Comparison of ENCODE assay signal across 13 cellular contexts in genomic region chr1:19062258-19063029, GRCh38.
DNase-seq lines count a peak whose midpoint lies in the region; ATAC-seq, FAIRE-seq and TF ChIP-seq lines count a peak whose summit lies in the region.
"Had no signal": no experiment of that assay in that cellular context is flagged by ENCODE, and none has a peak within 500 bp of the region (broad histone marks: within the 10 kb centered on the region; RNA-seq: fewer than 3 reads in every experiment).

No MANE protein-coding gene starts in this region.

- 44% methylated on average over 8 of the region's 8 CpGs for WGBS in HepG2 (ENCODE audit: low lambda C conversion rate)
- WGBS in right lobe of liver (ENCODE audit: insufficient coverage, low coverage, low lambda C conversion rate, missing lambda C conversion rate), result 82% methylated on average over 7 of the region's 8 CpGs
- WGBS in K562 (ENCODE audit: insufficient coverage, low coverage, missing lambda C conversion rate), result 8% methylated on average over 8 of the region's 8 CpGs

- H3K4me1 ChIP-seq in HepG2 (ENCODE audit: insufficient read depth, low read length), result peaks cover 59% of the 10 kb centered on the region
- H3K4me1 ChIP-seq in right lobe of liver, result peaks cover 0 to 35% (median 16%) of the 10 kb centered on the region in 4 donors
- H3K4me1 ChIP-seq in K562 (replicated peaks in 1 of 2; ENCODE audit: control insufficient read depth in 2 of 2, insufficient read depth in 2 of 2, low read length in 2 of 2), result peaks cover under 1 to 21% of the 10 kb centered on the region in 2 experiments; a peak in 3 of 5 replicates
- peaks cover 13% of the 10 kb centered on the region for H3K4me1 ChIP-seq in neural progenitor cell

- peaks cover 3% of the 10 kb centered on the region for H3F3A ChIP-seq in neural progenitor cell (ENCODE audit: low read depth)

- no peak for TF ChIP-seq CTCF in HepG2 (CRISPR knock-in tag; IDR thresholded peaks at IDR 0.05)
- TF ChIP-seq CTCF in right lobe of liver (IDR thresholded peaks at IDR 0.05), result no peak
- TF ChIP-seq CTCF in K562 (IDR thresholded peaks at IDR 0.05 in 2 of 3, conservative IDR thresholded peaks at IDR 0.05 in 1 of 3; ENCODE audit: insufficient read depth in 2 of 3, low read depth in 1 of 3, low read length in 3 of 3), result no peak
- no peak for TF ChIP-seq CTCF in neural progenitor cell (IDR thresholded peaks at IDR 0.05)

- BruUV-seq in HepG2 (replicated peaks; lab: Mats Ljungman, UMichigan) (no TSS peak), K562 (replicated peaks; lab: Mats Ljungman, UMichigan) (no TSS peak)

- no peaks in the 10 kb centered on the region for H3K36me3 ChIP-seq in HepG2 (replicated peaks in 1 of 2; ENCODE audit: control insufficient read depth in 1 of 2, insufficient read depth in 2 of 2, low read length in 2 of 2)
- no peaks in the 10 kb centered on the region for H3K36me3 ChIP-seq in right lobe of liver
- no peaks in the 10 kb centered on the region for H3K36me3 ChIP-seq in MG63
- no peaks in the 10 kb centered on the region for H3K36me3 ChIP-seq in K562 (ENCODE audit: control insufficient read depth, insufficient read depth, low read length)
- H3K36me3 ChIP-seq in neural progenitor cell, result no peaks in the 10 kb centered on the region
- H3K36me3 ChIP-seq: tibial artery had no signal

- H3K4me2 ChIP-seq in HepG2 (ENCODE audit: low read depth, low read length), result no peak overlapping the region
- H3K4me2 ChIP-seq in K562 (ENCODE audit: insufficient read depth, low read length), result no peak overlapping the region
- no peak overlapping the region for H3K4me2 ChIP-seq in neural progenitor cell

- POLR2A ChIA-PET in HepG2 (lab: Yijun Ruan, JAX) (no interaction called here), K562 (lab: Yijun Ruan, JAX) (interaction anchor here (2.3 kb wide), 1 partner anchor 9 kb away, joined by 9 read pairs; no protein-coding TSS in a partner anchor)

- H3K27ac Mint-ChIP-seq in neural progenitor cell, result no peak overlapping the region
- H3K27ac Mint-ChIP-seq: B cell had no signal

- peaks cover 10% of the 10 kb centered on the region for H3K9me3 Mint-ChIP-seq in neural progenitor cell

- H2AFZ ChIP-seq in HepG2 (ENCODE audit: low read length) (no peak overlapping the region), K562 (ENCODE audit: low read depth, low read length) (no peak overlapping the region), neural progenitor cell (replicated peaks) (no peak overlapping the region)

- intact Hi-C loops in HepG2 (cut with micrococcal nuclease; ENCODE audit: unreplicated experiment) (no loop called here), right lobe of liver (cut with DNase I) (no loop called here), K562 (cut with micrococcal nuclease) (no loop called here)

- no peak overlapping the region for H3K4me3 Mint-ChIP-seq in neural progenitor cell
- H3K4me3 Mint-ChIP-seq: B cell had no signal

- peaks cover 0 to 3% of the 10 kb centered on the region in 2 experiments; a peak in 1 of 5 replicates for H3K27me3 ChIP-seq in HepG2 (ENCODE audit: control insufficient read depth in 1 of 2, insufficient read depth in 2 of 2, low read length in 2 of 2)
- no peaks in the 10 kb centered on the region for H3K27me3 ChIP-seq in right lobe of liver
- H3K27me3 ChIP-seq in MG63, result no peaks in the 10 kb centered on the region
- H3K27me3 ChIP-seq in K562 (ENCODE audit: control insufficient read depth in 2 of 2, insufficient read depth in 2 of 2, low read length in 2 of 2), result peaks cover 14 to 48% of the 10 kb centered on the region in 2 experiments; a peak in 4 of 5 replicates
- H3K27me3 ChIP-seq in neural progenitor cell, result no peaks in the 10 kb centered on the region

- TF ChIP-seq EP300 in HepG2 (IDR thresholded peaks at IDR 0.05; ENCODE audit: low read depth in 2 of 2, low read length in 2 of 2) (no peak), HepG2 (CRISPR knock-in tag; IDR thresholded peaks at IDR 0.05; ENCODE audit: borderline replicate concordance) (no peak), K562 (IDR thresholded peaks at IDR 0.05; ENCODE audit: low read length) (no peak)

- FAIRE-seq in HepG2 (lab: Jason Lieb, UNC), result no peak
- no peak for FAIRE-seq in K562 (lab: Jason Lieb, UNC)

- CTCF ChIA-PET in HepG2 (lab: Yijun Ruan, JAX; ENCODE audit: low intra/inter-chr PET ratio, low total read pairs), result no interaction called here
- CTCF ChIA-PET in K562 (lab: Yijun Ruan, JAX; ENCODE audit: low intra/inter-chr PET ratio), result no interaction called here

- H3K9me3 ChIP-seq in HepG2 (ENCODE audit: low read length), result no peaks in the 10 kb centered on the region
- no peaks in the 10 kb centered on the region for H3K9me3 ChIP-seq in right lobe of liver
- no peaks in the 10 kb centered on the region for H3K9me3 ChIP-seq in MG63
- H3K9me3 ChIP-seq in K562 (replicated peaks; ENCODE audit: control insufficient read depth, insufficient read depth, low read depth, low read length), result no peaks in the 10 kb centered on the region
- no peaks in the 10 kb centered on the region for H3K9me3 ChIP-seq in neural progenitor cell (ENCODE audit: low read depth)
- H3K9me3 ChIP-seq: tibial artery had no signal

- TF ChIP-seq RAD21 in HepG2 (CRISPR knock-in tag; IDR thresholded peaks at IDR 0.05) (no peak), K562 (CRISPR knock-in tag; conservative IDR thresholded peaks at IDR 0.05 in 1 of 2, IDR thresholded peaks at IDR 0.05 in 1 of 2) (no peak)

- in situ Hi-C loops in HepG2 (cut with HindIII; ENCODE audit: extremely low pct_ligation_motif_present, low pct_unique_long_range_greater_than_20kb), result no loop called here
- in situ Hi-C loops in K562 (cut with MboI), result loop anchor here (10.0 kb wide), 1 partner anchor 592 kb away; no protein-coding TSS in a partner anchor

- H3K9me1 ChIP-seq in K562 (ENCODE audit: control insufficient read depth, insufficient read depth, low read length), result no peaks in the 10 kb centered on the region

- H4K20me1 ChIP-seq in HepG2 (ENCODE audit: insufficient read depth, low read length) (no peaks in the 10 kb centered on the region), K562 (replicated peaks; ENCODE audit: control insufficient read depth, insufficient read depth, low read length) (peaks cover 5% of the 10 kb centered on the region), neural progenitor cell (ENCODE audit: low read depth) (no peaks in the 10 kb centered on the region)

- peaks cover 10% of the 10 kb centered on the region for H3K27me3 Mint-ChIP-seq in neural progenitor cell (ENCODE audit: insufficient read depth, low read depth)

- peaks cover 3% of the 10 kb centered on the region for H3K36me3 Mint-ChIP-seq in neural progenitor cell

- H3K9ac ChIP-seq in HepG2 (ENCODE audit: insufficient read depth, low read depth, low read length) (no peak overlapping the region), K562 (ENCODE audit: insufficient read depth in 1 of 2, low read depth in 2 of 2, low read length in 2 of 2) (no peak overlapping the region), neural progenitor cell (no peak overlapping the region)

- peaks cover 19% of the 10 kb centered on the region for H3K4me1 Mint-ChIP-seq in neural progenitor cell
- H3K4me1 Mint-ChIP-seq: B cell had no signal

- H3K79me2 ChIP-seq in HepG2 (ENCODE audit: insufficient read depth, low read length), result no peaks in the 10 kb centered on the region
- H3K79me2 ChIP-seq in K562 (ENCODE audit: control insufficient read depth, insufficient read depth, low read length), result no peaks in the 10 kb centered on the region
- no peaks in the 10 kb centered on the region for H3K79me2 ChIP-seq in neural progenitor cell (ENCODE audit: low read depth)

- H3K27ac ChIP-seq in HepG2 (ENCODE audit: extremely low read length, insufficient read depth, low read length), result no peak overlapping the region
- no peak overlapping the region for H3K27ac ChIP-seq in right lobe of liver
- H3K27ac ChIP-seq in K562 (ENCODE audit: extremely low read depth, low read depth, low read length), result no peak overlapping the region
- H3K27ac ChIP-seq in neural progenitor cell, result no peak overlapping the region
- H3K27ac ChIP-seq: tibial artery had no signal

- H3K4me3 ChIP-seq in HepG2 (replicated peaks in 1 of 3; ENCODE audit: insufficient read depth in 1 of 3, low read depth in 2 of 3, low read length in 3 of 3) (no peak overlapping the region), right lobe of liver (no peak overlapping the region), MG63 (no peak overlapping the region), K562 (no peak overlapping the region), neural progenitor cell (no peak overlapping the region)
- H3K4me3 ChIP-seq: tibial artery had no signal

- DNase-seq in HepG2 (ENCODE audit: low spot score) (no peak), right lobe of liver (no peak), MG63 (peak; percentile 22), K562 (ENCODE audit: extremely low read depth in 1 of 4, low spot score in 3 of 4) (peak in 3 of 4 experiments; percentile 42 to 52 (median 47)), neural progenitor cell (ENCODE audit: low spot score) (no peak), NCI-H774 (lab: John Stamatoyannopoulos, UW) (no peak), inferior parietal cortex (ENCODE audit: extremely low spot score) (no peak)
- DNase-seq in stimulated activated CD8-positive, alpha-beta memory T cell treated with anti-CD3 and anti-CD28 coated beads, Interleukin-4, amount 100 ng/mL, for 48 hours, result peak; percentile 34
- DNase-seq: midbrain; NCI-H345; stimulated activated CD4-positive, alpha-beta T cell treated with anti-CD3 and anti-CD28 coated beads, Interleukin-4, amount 100 ng/mL, for 1 hour; tibial artery had no signal

- TF ChIP-seq POLR2A in HepG2 (IDR thresholded peaks at IDR 0.05; ENCODE audit: insufficient read depth in 1 of 2, low read depth in 2 of 2, low read length in 2 of 2) (no peak), right lobe of liver (IDR thresholded peaks at IDR 0.05) (no peak), K562 (conservative IDR thresholded peaks at IDR 0.05) (no peak)

- ATAC-seq in HepG2 (no peak), right lobe of liver (no peak), K562 (0 out of 3 replicates have a peak, but pooled peaks have one; percentile 18)

TF ChIP-seq in HepG2, 621 proteins besides CTCF, POLR2A, EP300 and RAD21 (continues in another document):
- TF ChIP-seq ZNF20 (CRISPR knock-in tag; IDR thresholded peaks at IDR 0.05), result no peak

TF ChIP-seq in K562, 482 proteins besides CTCF, POLR2A, EP300 and RAD21 (continues in another document):
- TF ChIP-seq BCOR (IDR thresholded peaks at IDR 0.05) (no peak), NFYB (IDR thresholded peaks at IDR 0.05; ENCODE audit: extremely low read depth, insufficient read length) (peak; percentile 90), ZNF77 (CRISPR knock-in tag; IDR thresholded peaks at IDR 0.05) (no peak), POU5F1 (IDR thresholded peaks at IDR 0.05; ENCODE audit: borderline replicate concordance, low read depth, low read length, partially characterized antibody) (no peak), PML (IDR thresholded peaks at IDR 0.05; ENCODE audit: low read length) (no peak)

Comparison
In these comparisons a context has a peak if more than half of its experiments do, and no peak if none do; other contexts are left out.
1. DNase-seq: peak in MG63 (single experiment), K562 (3 of 4) and stimulated activated CD8-positive, alpha-beta memory T cell treated with anti-CD3 and anti-CD28 coated beads, Interleukin-4, amount 100 ng/mL, for 48 hours (single experiment); none in HepG2 (single experiment), right lobe of liver (0 of 3), neural progenitor cell (single experiment), NCI-H774 (single experiment) and inferior parietal cortex (single experiment).
2. Of the 241 proteins assayed by ChIP-seq in both HepG2 and K562: peak only in HepG2: none; only in K562: RAD51; in both: NFYB; in neither: 237; mixed calls (peak in some experiments, not most) for 2.